In the genomic region with DNA sequence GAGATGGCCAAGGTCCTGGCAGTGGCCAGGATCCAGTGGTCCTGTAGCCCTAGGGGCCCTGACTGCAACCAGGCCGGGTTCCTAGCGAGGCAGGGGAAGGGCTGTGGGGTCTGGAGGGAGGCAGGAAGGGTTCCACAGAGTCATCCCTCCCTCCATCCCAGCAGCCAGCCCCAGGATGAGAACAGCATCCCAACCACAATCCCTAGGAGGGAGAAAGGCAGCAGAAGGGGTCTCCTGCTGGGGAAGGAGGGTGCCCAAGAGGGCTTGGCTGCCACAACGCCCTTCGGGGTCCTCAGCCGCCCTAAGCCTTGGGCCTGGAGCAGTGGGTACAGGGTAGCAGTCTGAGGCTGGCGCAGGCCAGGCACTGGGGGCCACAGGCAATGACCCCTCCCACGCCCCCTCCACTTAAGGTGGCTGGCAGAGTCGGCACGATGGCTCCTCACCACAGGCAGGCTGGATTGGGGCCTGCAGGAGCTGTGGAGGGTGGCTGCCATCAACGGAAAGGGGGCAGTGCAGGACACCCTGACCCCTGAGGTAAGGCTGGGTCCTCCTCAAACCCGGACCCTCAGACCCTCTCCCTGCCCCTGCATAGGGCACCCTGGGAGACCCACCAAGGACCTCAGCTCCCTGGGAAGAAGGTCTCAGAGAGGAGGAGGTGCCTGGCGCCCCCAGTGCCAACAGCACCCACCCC, we compare ENCODE assay signal across 18 cellular contexts. TPM values are rescaled to one million over a fixed set of nuclear protein-coding genes. Genes with fewer than 3 reads are reported as not detected.
DNase-seq lines count a peak whose midpoint lies in the region; ATAC-seq and TF ChIP-seq lines count a peak whose summit lies in the region.
"Had no signal": no experiment of that assay in that cellular context is flagged by ENCODE, and none has a peak within 500 bp of the region (broad histone marks: within the 10 kb centered on the region; RNA-seq: fewer than 3 reads in every experiment).

No MANE protein-coding gene starts in this region.

- intact Hi-C loops in Right ventricle myocardium inferior (cut with DNase I) (no loop called here), lower lobe of right lung (cut with DNase I) (no loop called here)

- peaks cover 3% of the 10 kb centered on the region for H3K27me3 Mint-ChIP-seq in chondrocyte (ENCODE audit: low read depth)
- peaks cover 31% of the 10 kb centered on the region for H3K27me3 Mint-ChIP-seq in stimulated activated memory B cell treated with anti-CD40 and anti-IgM and Interleukin-4, amounts not matched to agents 10 μg/mL and 1 μg/mL and 100 μg/mL, for 72 hours

- H3K36me3 Mint-ChIP-seq in chondrocyte (ENCODE audit: low read depth), result no peaks in the 10 kb centered on the region
- no peaks in the 10 kb centered on the region for H3K36me3 Mint-ChIP-seq in stimulated activated memory B cell treated with anti-CD40 and anti-IgM and Interleukin-4, amounts not matched to agents 10 μg/mL and 1 μg/mL and 100 μg/mL, for 72 hours

- ATAC-seq in Right ventricle myocardium inferior (no peak), lower lobe of right lung (peak in 1 of 2 donors; percentile 14), GM18511 (IDR thresholded peaks at IDR 0.05; ENCODE audit: unreplicated experiment) (no peak)
- peak; percentile 34 for ATAC-seq in stimulated activated memory B cell treated with anti-CD40 and anti-IgM and Interleukin-4, amounts not matched to agents 10 μg/mL and 1 μg/mL and 100 μg/mL, for 72 hours

- H3K27ac ChIP-seq in right atrium auricular region (no peak overlapping the region), lower lobe of right lung (no peak overlapping the region)
- H3K27ac ChIP-seq: C4-2B had no signal

- H3K4me1 Mint-ChIP-seq in chondrocyte (ENCODE audit: low read depth), result no peaks in the 10 kb centered on the region
- no peaks in the 10 kb centered on the region for H3K4me1 Mint-ChIP-seq in stimulated activated memory B cell treated with anti-CD40 and anti-IgM and Interleukin-4, amounts not matched to agents 10 μg/mL and 1 μg/mL and 100 μg/mL, for 72 hours

- no peaks in the 10 kb centered on the region for H3K27me3 ChIP-seq in right atrium auricular region
- no peaks in the 10 kb centered on the region for H3K27me3 ChIP-seq in lower lobe of right lung (ENCODE audit: low read depth)

- H3K9me3 Mint-ChIP-seq in chondrocyte (ENCODE audit: low read depth), result no peaks in the 10 kb centered on the region
- H3K9me3 Mint-ChIP-seq in stimulated activated memory B cell treated with anti-CD40 and anti-IgM and Interleukin-4, amounts not matched to agents 10 μg/mL and 1 μg/mL and 100 μg/mL, for 72 hours, result no peaks in the 10 kb centered on the region

- DNase-seq in Right ventricle myocardium inferior (ENCODE audit: missing footprints) (peak; percentile 63), right atrium auricular region (ENCODE audit: low spot score) (no peak), chondrocyte (ENCODE audit: low spot score) (peak; percentile 91), lower lobe of right lung (peak; percentile 21)
- DNase-seq in activated T-cell treated with anti-CD3 and anti-CD28 coated beads, Interleukin-2, amount 50 U/mL, for 1 hour, result no peak
- DNase-seq: Kasumi-1, NCI-H1694, NCI-H2081, NCI-H2171 treated with DMSO at 0.1 percent for 48 hours, NCI-H524 treated with DMSO at 0.1 percent for 48 hours, NCI-H82, SHP77 had no signal

- no peak overlapping the region for H3K27ac Mint-ChIP-seq in chondrocyte (ENCODE audit: unreplicated experiment)
- H3K27ac Mint-ChIP-seq in stimulated activated memory B cell treated with anti-CD40 and anti-IgM and Interleukin-4, amounts not matched to agents 10 μg/mL and 1 μg/mL and 100 μg/mL, for 72 hours, result no peak overlapping the region

- H3K4me1 ChIP-seq in right atrium auricular region, result no peaks in the 10 kb centered on the region
- no peaks in the 10 kb centered on the region for H3K4me1 ChIP-seq in lower lobe of right lung

- H3K4me3 ChIP-seq in right atrium auricular region, result no peak overlapping the region
- H3K4me3 ChIP-seq in lower lobe of right lung, result no peak overlapping the region

- TF ChIP-seq CTCF in right atrium auricular region (IDR thresholded peaks at IDR 0.05) (no peak), chondrocyte (IDR thresholded peaks at IDR 0.05) (no peak), lower lobe of right lung (IDR thresholded peaks at IDR 0.05) (no peak)

- no peaks in the 10 kb centered on the region for H3K9me3 ChIP-seq in right atrium auricular region
- no peaks in the 10 kb centered on the region for H3K9me3 ChIP-seq in lower lobe of right lung

- H3K4me3 Mint-ChIP-seq in chondrocyte (ENCODE audit: unreplicated experiment), result no peak overlapping the region
- no peak overlapping the region for H3K4me3 Mint-ChIP-seq in stimulated activated memory B cell treated with anti-CD40 and anti-IgM and Interleukin-4, amounts not matched to agents 10 μg/mL and 1 μg/mL and 100 μg/mL, for 72 hours

- no peaks in the 10 kb centered on the region for H3K36me3 ChIP-seq in right atrium auricular region
- no peaks in the 10 kb centered on the region for H3K36me3 ChIP-seq in lower lobe of right lung

RNA-seq across cellular contexts. Expression of gene SLC22A12, which starts 7.2 kb away (rescaled TPM):
- total RNA-seq in Right ventricle myocardium inferior (not detected), right atrium auricular region (not detected), chondrocyte (not detected in 3 replicates), lower lobe of right lung (not detected)
- total RNA-seq: Daoy, H1, MCF 10A had no signal

RNA-seq across cellular contexts. Expression of gene SLC22A11, which starts 42.5 kb away (rescaled TPM):
- total RNA-seq in Right ventricle myocardium inferior (not detected), right atrium auricular region (not detected), chondrocyte (0.15 TPM in 1 of 3 replicates, not detected in the others), lower lobe of right lung (not detected)
- total RNA-seq: Daoy, H1, MCF 10A had no signal

Comparison
In these comparisons a context has a peak if more than half of its experiments do, and no peak if none do; other contexts are left out.
1. DNase-seq: peak in Right ventricle myocardium inferior (single experiment), chondrocyte (single experiment) and lower lobe of right lung (single experiment); none in right atrium auricular region (single experiment) and activated T-cell treated with anti-CD3 and anti-CD28 coated beads, Interleukin-2, amount 50 U/mL, for 1 hour (single experiment).